Comparison of ENCODE assay signal across 21 cellular contexts in the genomic region with DNA sequence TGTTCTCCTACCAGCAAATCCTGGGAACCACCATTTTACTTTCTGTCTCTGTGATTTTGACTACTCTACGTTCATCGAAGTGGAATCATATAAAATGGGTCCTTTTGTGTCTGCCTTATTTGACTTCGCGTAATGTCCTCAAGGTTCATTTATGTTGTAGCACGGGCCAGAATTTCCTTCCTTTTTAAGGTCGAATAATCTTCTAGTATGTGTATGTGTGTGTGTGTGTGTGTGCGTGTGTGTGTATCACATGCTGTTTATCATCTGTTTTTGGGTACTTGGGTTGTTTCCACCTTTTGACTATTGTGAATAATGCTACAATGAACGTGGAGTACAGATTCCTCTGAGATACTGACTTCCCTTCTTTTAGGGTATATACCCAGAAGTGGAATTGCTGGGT. TPM values are rescaled to one million over a fixed set of nuclear protein-coding genes. Genes with fewer than 3 reads are reported as not detected.
DNase-seq lines count a peak whose midpoint lies in the region; ATAC-seq, FAIRE-seq and TF ChIP-seq lines count a peak whose summit lies in the region.
"Had no signal": no experiment of that assay in that cellular context is flagged by ENCODE, and none has a peak within 500 bp of the region (broad histone marks: within the 10 kb centered on the region; RNA-seq: fewer than 3 reads in every experiment).

No MANE protein-coding gene starts in this region.

- H3K27me3 Mint-ChIP-seq in activated naive CD4-positive, alpha-beta T cell treated with anti-CD3 and anti-CD28 coated beads, Interleukin-2, amount 50 U/mL, for 24 hours: no peaks in the 10 kb centered on the region
- H3K27me3 Mint-ChIP-seq in central memory CD8-positive, alpha-beta T cell: no peaks in the 10 kb centered on the region
- no peaks in the 10 kb centered on the region for H3K27me3 Mint-ChIP-seq in stimulated activated naive B cell treated with anti-CD40 and anti-IgM and Interleukin-4, amounts not matched to agents 10 μg/mL and 1 μg/mL and 100 μg/mL, for 72 hours

- H3K27ac Mint-ChIP-seq in activated naive CD4-positive, alpha-beta T cell treated with anti-CD3 and anti-CD28 coated beads, Interleukin-2, amount 50 U/mL, for 24 hours: peak overlapping the region; percentile 76
- no peak overlapping the region for H3K27ac Mint-ChIP-seq in activated naive CD4-positive, alpha-beta T cell treated with anti-CD3 and anti-CD28 coated beads, Interleukin-2, amount 50 U/mL, for 72 hours
- peak overlapping the region; percentile 42 for H3K27ac Mint-ChIP-seq in central memory CD8-positive, alpha-beta T cell (ENCODE audit: low read depth)
- peak overlapping the region; percentile 90 for H3K27ac Mint-ChIP-seq in stimulated activated naive B cell treated with anti-CD40 and anti-IgM and Interleukin-4, amounts not matched to agents 10 μg/mL and 1 μg/mL and 100 μg/mL, for 72 hours

- DNase-seq in activated naive CD4-positive, alpha-beta T cell treated with anti-CD3 and anti-CD28 coated beads, Interleukin-2, amount 50 U/mL, for 72 hours (ENCODE audit: low spot score in 2 of 2): no peak
- DNase-seq in GM12892 (ENCODE audit: insufficient read length) (no peak), HUDEP-2 (lab: John Stamatoyannopoulos, UW; ENCODE audit: unreplicated experiment in 76 of 76) (no peak), middle frontal gyrus (ENCODE audit: extremely low spot score, low spot score) (no peak), GM19240 (ENCODE audit: insufficient read length, low spot score) (no peak)
- no peak for DNase-seq in central memory CD8-positive, alpha-beta T cell (ENCODE audit: low spot score in 2 of 2)
- no peak for DNase-seq in stimulated activated naive B cell treated with anti-CD40 and anti-IgM and Interleukin-4, amounts not matched to agents 10 μg/mL and 1 μg/mL and 100 μg/mL, for 72 hours
- DNase-seq: GF-D8, H7, Karpas-422, MG63, NCI-H1105, NCI-H1694 treated with DMSO at 0.1 percent for 48 hours, NCI-H2107, NCI-H2227 treated with DMSO at 0.1 percent for 48 hours, NCI-H524 had no signal

- H3K4me1 Mint-ChIP-seq in activated naive CD4-positive, alpha-beta T cell treated with anti-CD3 and anti-CD28 coated beads, Interleukin-2, amount 50 U/mL, for 24 hours: peaks cover 92% of the 10 kb centered on the region
- peaks cover 82% of the 10 kb centered on the region for H3K4me1 Mint-ChIP-seq in central memory CD8-positive, alpha-beta T cell
- H3K4me1 Mint-ChIP-seq in stimulated activated naive B cell treated with anti-CD40 and anti-IgM and Interleukin-4, amounts not matched to agents 10 μg/mL and 1 μg/mL and 100 μg/mL, for 72 hours: peaks cover 62 to 86% of the 10 kb centered on the region in 2 donors

- peak; percentile 33 for FAIRE-seq in GM12892 (lab: Jason Lieb, UNC)
- FAIRE-seq: A549 had no signal

- H3K4me3 Mint-ChIP-seq in activated naive CD4-positive, alpha-beta T cell treated with anti-CD3 and anti-CD28 coated beads, Interleukin-2, amount 50 U/mL, for 24 hours: peak overlapping the region; percentile 49
- H3K4me3 Mint-ChIP-seq in central memory CD8-positive, alpha-beta T cell: no peak overlapping the region
- H3K4me3 Mint-ChIP-seq in stimulated activated naive B cell treated with anti-CD40 and anti-IgM and Interleukin-4, amounts not matched to agents 10 μg/mL and 1 μg/mL and 100 μg/mL, for 72 hours: peak overlapping the region; percentile 11 to 36
- H3K4me3 Mint-ChIP-seq: CD14-positive monocyte had no signal

- no peak for ATAC-seq in activated naive CD4-positive, alpha-beta T cell treated with anti-CD3 and anti-CD28 coated beads, Interleukin-2, amount 50 U/mL, for 72 hours
- ATAC-seq in central memory CD8-positive, alpha-beta T cell (replicated peaks; ENCODE audit: extremely low read depth, poor library complexity, severe bottlenecking): no peak
- no peak for ATAC-seq in stimulated activated naive B cell treated with anti-CD40 and anti-IgM and Interleukin-4, amounts not matched to agents 10 μg/mL and 1 μg/mL and 100 μg/mL, for 72 hours (replicated peaks)
- ATAC-seq: A549, Panc1, Right ventricle myocardium inferior had no signal

- peaks cover 17% of the 10 kb centered on the region for H3K36me3 Mint-ChIP-seq in activated naive CD4-positive, alpha-beta T cell treated with anti-CD3 and anti-CD28 coated beads, Interleukin-2, amount 50 U/mL, for 24 hours
- H3K36me3 Mint-ChIP-seq in activated naive CD4-positive, alpha-beta T cell treated with anti-CD3 and anti-CD28 coated beads, Interleukin-2, amount 50 U/mL, for 72 hours: peaks cover 20 to 37% of the 10 kb centered on the region in 2 donors
- peaks cover 11% of the 10 kb centered on the region for H3K36me3 Mint-ChIP-seq in central memory CD8-positive, alpha-beta T cell (ENCODE audit: insufficient read depth)
- H3K36me3 Mint-ChIP-seq in stimulated activated naive B cell treated with anti-CD40 and anti-IgM and Interleukin-4, amounts not matched to agents 10 μg/mL and 1 μg/mL and 100 μg/mL, for 72 hours: peaks cover 7 to 34% of the 10 kb centered on the region in 2 donors

- H3K9me3 Mint-ChIP-seq in activated naive CD4-positive, alpha-beta T cell treated with anti-CD3 and anti-CD28 coated beads, Interleukin-2, amount 50 U/mL, for 24 hours: peaks cover 13% of the 10 kb centered on the region
- peaks cover 9 to 21% of the 10 kb centered on the region in 2 donors for H3K9me3 Mint-ChIP-seq in activated naive CD4-positive, alpha-beta T cell treated with anti-CD3 and anti-CD28 coated beads, Interleukin-2, amount 50 U/mL, for 72 hours
- peaks cover 6% of the 10 kb centered on the region for H3K9me3 Mint-ChIP-seq in central memory CD8-positive, alpha-beta T cell
- H3K9me3 Mint-ChIP-seq in stimulated activated naive B cell treated with anti-CD40 and anti-IgM and Interleukin-4, amounts not matched to agents 10 μg/mL and 1 μg/mL and 100 μg/mL, for 72 hours: peaks cover 5 to 12% of the 10 kb centered on the region in 2 donors

- no peak for TF ChIP-seq POLR2A in GM12892 (IDR thresholded peaks at IDR 0.05; ENCODE audit: low read depth, low read length)

RNA-seq across cellular contexts. Expression of a gene that starts 35.3 kb away (rescaled TPM):
- 1 to 10 TPM; 8.0 to 8.8 TPM for total RNA-seq in activated naive CD4-positive, alpha-beta T cell treated with anti-CD3 and anti-CD28 coated beads, Interleukin-2, amount 50 U/mL, for 72 hours
- polyA plus RNA-seq in GM12892 (2012; ENCODE audit: missing spikeins): 4.0 TPM

Comparison
In these comparisons a context has a peak if more than half of its experiments do, and no peak if none do; other contexts are left out.
1. H3K27ac Mint-ChIP-seq: peak in activated naive CD4-positive, alpha-beta T cell treated with anti-CD3 and anti-CD28 coated beads, Interleukin-2, amount 50 U/mL, for 24 hours (single experiment), central memory CD8-positive, alpha-beta T cell (single experiment) and stimulated activated naive B cell treated with anti-CD40 and anti-IgM and Interleukin-4, amounts not matched to agents 10 μg/mL and 1 μg/mL and 100 μg/mL, for 72 hours (single experiment); none in activated naive CD4-positive, alpha-beta T cell treated with anti-CD3 and anti-CD28 coated beads, Interleukin-2, amount 50 U/mL, for 72 hours (0 of 2).